ENCODE assay signal across 1 cellular context in the genomic region with DNA sequence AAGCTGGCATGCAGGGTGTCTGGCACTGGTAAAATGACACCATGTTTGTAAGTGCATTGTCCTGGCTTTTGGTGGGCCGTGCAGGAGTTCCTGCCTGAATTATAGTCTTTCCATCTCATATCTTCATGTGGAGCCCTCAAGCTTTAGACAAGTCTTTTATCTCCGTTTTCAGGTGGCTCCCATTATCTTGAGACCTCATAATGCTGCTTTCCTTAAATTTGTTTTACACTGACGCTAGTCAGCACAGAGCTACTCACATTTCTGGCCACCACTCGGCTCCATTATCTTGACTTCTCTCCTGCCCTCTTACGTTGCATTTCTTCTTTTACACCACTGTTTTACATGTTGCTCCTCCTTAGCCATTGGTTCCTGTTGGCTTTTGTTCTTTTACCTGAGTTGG.
TF ChIP-seq lines count a peak whose summit lies in the region.

No MANE protein-coding gene starts in this region.

TF ChIP-seq in K562, 482 proteins besides CTCF, POLR2A, EP300 and RAD21 (continues in another document):
- no peak for TF ChIP-seq DNMT1 (IDR thresholded peaks at IDR 0.05)
- TF ChIP-seq KLF1 (tag; IDR thresholded peaks at IDR 0.05): no peak
- TF ChIP-seq TRIM24 (IDR thresholded peaks at IDR 0.05): peak in 1 of 2 experiments; percentile 46; a peak in 1 of 4 replicates
- TF ChIP-seq BRD4 (IDR thresholded peaks at IDR 0.05): no peak
- TF ChIP-seq CBFA2T3 (IDR thresholded peaks at IDR 0.05): peak; percentile 87
- 0 out of 2 replicates have a peak, but pooled peaks have one; percentile 13 for TF ChIP-seq ZNF224 (CRISPR knock-in tag; IDR thresholded peaks at IDR 0.05)
- TF ChIP-seq TEAD2 (tag; IDR thresholded peaks at IDR 0.05): no peak
- peak; percentile 72 for TF ChIP-seq SMARCA4 (IDR thresholded peaks at IDR 0.05)
- peak; percentile 64 for TF ChIP-seq EHMT2 (IDR thresholded peaks at IDR 0.05)
- TF ChIP-seq SMARCE1 (IDR thresholded peaks at IDR 0.05): peak; percentile 62; the same call in 1 of the 2 replicates
- no peak for TF ChIP-seq NR4A1 (CRISPR knock-in tag; IDR thresholded peaks at IDR 0.05)
- no peak for TF ChIP-seq NR4A1 (tag; IDR thresholded peaks at IDR 0.05)
- TF ChIP-seq TEAD4 (IDR thresholded peaks at IDR 0.05; ENCODE audit: low read length): peak; percentile 79
- no peak for TF ChIP-seq TEAD4 (CRISPR knock-in tag; IDR thresholded peaks at IDR 0.05; ENCODE audit: borderline replicate concordance)
- TF ChIP-seq, protein P1, sequence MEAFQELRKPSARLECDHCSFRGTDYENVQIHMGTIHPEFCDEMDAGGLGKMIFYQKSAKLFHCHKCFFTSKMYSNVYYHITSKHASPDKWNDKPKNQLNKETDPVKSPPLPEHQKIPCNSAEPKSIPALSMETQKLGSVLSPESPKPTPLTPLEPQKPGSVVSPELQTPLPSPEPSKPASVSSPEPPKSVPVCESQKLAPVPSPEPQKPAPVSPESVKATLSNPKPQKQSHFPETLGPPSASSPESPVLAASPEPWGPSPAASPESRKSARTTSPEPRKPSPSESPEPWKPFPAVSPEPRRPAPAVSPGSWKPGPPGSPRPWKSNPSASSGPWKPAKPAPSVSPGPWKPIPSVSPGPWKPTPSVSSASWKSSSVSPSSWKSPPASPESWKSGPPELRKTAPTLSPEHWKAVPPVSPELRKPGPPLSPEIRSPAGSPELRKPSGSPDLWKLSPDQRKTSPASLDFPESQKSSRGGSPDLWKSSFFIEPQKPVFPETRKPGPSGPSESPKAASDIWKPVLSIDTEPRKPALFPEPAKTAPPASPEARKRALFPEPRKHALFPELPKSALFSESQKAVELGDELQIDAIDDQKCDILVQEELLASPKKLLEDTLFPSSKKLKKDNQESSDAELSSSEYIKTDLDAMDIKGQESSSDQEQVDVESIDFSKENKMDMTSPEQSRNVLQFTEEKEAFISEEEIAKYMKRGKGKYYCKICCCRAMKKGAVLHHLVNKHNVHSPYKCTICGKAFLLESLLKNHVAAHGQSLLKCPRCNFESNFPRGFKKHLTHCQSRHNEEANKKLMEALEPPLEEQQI (IDR thresholded peaks at IDR 0.05): no peak
- TF ChIP-seq YBX1 (IDR thresholded peaks at IDR 0.05): no peak
- TF ChIP-seq CXXC5 (CRISPR knock-in tag; IDR thresholded peaks at IDR 0.05): peak; percentile 35; the same call in 1 of the 2 replicates
- peak; percentile 87 for TF ChIP-seq TCF3 (CRISPR knock-in tag; IDR thresholded peaks at IDR 0.05)
- TF ChIP-seq MTA2 (IDR thresholded peaks at IDR 0.05; ENCODE audit: low read depth): peak; percentile 67
- TF ChIP-seq MCM2 (IDR thresholded peaks at IDR 0.05; ENCODE audit: low read depth): no peak
- 0 out of 4 replicates have a peak, but pooled peaks of 1 of the 2 experiments have one; percentile 36 for TF ChIP-seq FOXA3 (CRISPR knock-in tag; conservative IDR thresholded peaks at IDR 0.05 in 1 of 2, IDR thresholded peaks at IDR 0.05 in 1 of 2)
- 0 out of 2 replicates have a peak, but pooled peaks have one; percentile 53 for TF ChIP-seq MYNN (IDR thresholded peaks at IDR 0.05)
- no peak for TF ChIP-seq MYNN (CRISPR knock-in tag; IDR thresholded peaks at IDR 0.05)
- peak; percentile 63 for TF ChIP-seq NCOR1 (IDR thresholded peaks at IDR 0.05)
- peak; percentile 26; the same call in 1 of the 2 replicates for TF ChIP-seq CREM (IDR thresholded peaks at IDR 0.05; ENCODE audit: low read depth)
- no peak for TF ChIP-seq MXI1 (IDR thresholded peaks at IDR 0.05; ENCODE audit: low read depth, low read length)
- TF ChIP-seq RBM15 (IDR thresholded peaks at IDR 0.05; ENCODE audit: insufficient read depth, low read length): no peak
- TF ChIP-seq, protein P2, sequence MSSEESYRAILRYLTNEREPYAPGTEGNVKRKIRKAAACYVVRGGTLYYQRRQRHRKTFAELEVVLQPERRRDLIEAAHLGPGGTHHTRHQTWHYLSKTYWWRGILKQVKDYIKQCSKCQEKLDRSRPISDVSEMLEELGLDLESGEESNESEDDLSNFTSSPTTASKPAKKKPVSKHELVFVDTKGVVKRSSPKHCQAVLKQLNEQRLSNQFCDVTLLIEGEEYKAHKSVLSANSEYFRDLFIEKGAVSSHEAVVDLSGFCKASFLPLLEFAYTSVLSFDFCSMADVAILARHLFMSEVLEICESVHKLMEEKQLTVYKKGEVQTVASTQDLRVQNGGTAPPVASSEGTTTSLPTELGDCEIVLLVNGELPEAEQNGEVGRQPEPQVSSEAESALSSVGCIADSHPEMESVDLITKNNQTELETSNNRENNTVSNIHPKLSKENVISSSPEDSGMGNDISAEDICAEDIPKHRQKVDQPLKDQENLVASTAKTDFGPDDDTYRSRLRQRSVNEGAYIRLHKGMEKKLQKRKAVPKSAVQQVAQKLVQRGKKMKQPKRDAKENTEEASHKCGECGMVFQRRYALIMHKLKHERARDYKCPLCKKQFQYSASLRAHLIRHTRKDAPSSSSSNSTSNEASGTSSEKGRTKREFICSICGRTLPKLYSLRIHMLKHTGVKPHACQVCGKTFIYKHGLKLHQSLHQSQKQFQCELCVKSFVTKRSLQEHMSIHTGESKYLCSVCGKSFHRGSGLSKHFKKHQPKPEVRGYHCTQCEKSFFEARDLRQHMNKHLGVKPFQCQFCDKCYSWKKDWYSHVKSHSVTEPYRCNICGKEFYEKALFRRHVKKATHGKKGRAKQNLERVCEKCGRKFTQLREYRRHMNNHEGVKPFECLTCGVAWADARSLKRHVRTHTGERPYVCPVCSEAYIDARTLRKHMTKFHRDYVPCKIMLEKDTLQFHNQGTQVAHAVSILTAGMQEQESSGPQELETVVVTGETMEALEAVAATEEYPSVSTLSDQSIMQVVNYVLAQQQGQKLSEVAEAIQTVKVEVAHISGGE (CRISPR knock-in tag; IDR thresholded peaks at IDR 0.05): 0 out of 6 replicates have a peak, but pooled peaks of 1 of the 3 experiments have one; percentile 22
- TF ChIP-seq, protein P3, sequence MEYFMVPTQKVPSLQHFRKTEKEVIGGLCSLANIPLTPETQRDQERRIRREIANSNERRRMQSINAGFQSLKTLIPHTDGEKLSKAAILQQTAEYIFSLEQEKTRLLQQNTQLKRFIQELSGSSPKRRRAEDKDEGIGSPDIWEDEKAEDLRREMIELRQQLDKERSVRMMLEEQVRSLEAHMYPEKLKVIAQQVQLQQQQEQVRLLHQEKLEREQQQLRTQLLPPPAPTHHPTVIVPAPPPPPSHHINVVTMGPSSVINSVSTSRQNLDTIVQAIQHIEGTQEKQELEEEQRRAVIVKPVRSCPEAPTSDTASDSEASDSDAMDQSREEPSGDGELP (CRISPR knock-in tag; IDR thresholded peaks at IDR 0.05; ENCODE audit: borderline replicate concordance): no peak; the same call in 1 of the 2 replicates
- no peak for TF ChIP-seq FUS (optimal IDR thresholded peaks at IDR 0.05; ENCODE audit: low read depth, low read length)
- peak; percentile 37; the same call in 1 of the 2 replicates for TF ChIP-seq PML (IDR thresholded peaks at IDR 0.05; ENCODE audit: low read length)
- TF ChIP-seq DPF2 (IDR thresholded peaks at IDR 0.05): peak; percentile 83
- TF ChIP-seq, protein P4, sequence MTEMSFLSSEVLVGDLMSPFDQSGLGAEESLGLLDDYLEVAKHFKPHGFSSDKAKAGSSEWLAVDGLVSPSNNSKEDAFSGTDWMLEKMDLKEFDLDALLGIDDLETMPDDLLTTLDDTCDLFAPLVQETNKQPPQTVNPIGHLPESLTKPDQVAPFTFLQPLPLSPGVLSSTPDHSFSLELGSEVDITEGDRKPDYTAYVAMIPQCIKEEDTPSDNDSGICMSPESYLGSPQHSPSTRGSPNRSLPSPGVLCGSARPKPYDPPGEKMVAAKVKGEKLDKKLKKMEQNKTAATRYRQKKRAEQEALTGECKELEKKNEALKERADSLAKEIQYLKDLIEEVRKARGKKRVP (CRISPR knock-in tag; IDR thresholded peaks at IDR 0.05): no peak
- TF ChIP-seq, protein P5, sequence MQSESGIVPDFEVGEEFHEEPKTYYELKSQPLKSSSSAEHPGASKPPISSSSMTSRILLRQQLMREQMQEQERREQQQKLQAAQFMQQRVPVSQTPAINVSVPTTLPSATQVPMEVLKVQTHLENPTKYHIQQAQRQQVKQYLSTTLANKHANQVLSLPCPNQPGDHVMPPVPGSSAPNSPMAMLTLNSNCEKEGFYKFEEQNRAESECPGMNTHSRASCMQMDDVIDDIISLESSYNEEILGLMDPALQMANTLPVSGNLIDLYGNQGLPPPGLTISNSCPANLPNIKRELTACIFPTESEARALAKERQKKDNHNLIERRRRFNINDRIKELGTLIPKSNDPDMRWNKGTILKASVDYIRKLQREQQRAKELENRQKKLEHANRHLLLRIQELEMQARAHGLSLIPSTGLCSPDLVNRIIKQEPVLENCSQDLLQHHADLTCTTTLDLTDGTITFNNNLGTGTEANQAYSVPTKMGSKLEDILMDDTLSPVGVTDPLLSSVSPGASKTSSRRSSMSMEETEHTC (IDR thresholded peaks at IDR 0.05): no peak
- TF ChIP-seq, protein P6, sequence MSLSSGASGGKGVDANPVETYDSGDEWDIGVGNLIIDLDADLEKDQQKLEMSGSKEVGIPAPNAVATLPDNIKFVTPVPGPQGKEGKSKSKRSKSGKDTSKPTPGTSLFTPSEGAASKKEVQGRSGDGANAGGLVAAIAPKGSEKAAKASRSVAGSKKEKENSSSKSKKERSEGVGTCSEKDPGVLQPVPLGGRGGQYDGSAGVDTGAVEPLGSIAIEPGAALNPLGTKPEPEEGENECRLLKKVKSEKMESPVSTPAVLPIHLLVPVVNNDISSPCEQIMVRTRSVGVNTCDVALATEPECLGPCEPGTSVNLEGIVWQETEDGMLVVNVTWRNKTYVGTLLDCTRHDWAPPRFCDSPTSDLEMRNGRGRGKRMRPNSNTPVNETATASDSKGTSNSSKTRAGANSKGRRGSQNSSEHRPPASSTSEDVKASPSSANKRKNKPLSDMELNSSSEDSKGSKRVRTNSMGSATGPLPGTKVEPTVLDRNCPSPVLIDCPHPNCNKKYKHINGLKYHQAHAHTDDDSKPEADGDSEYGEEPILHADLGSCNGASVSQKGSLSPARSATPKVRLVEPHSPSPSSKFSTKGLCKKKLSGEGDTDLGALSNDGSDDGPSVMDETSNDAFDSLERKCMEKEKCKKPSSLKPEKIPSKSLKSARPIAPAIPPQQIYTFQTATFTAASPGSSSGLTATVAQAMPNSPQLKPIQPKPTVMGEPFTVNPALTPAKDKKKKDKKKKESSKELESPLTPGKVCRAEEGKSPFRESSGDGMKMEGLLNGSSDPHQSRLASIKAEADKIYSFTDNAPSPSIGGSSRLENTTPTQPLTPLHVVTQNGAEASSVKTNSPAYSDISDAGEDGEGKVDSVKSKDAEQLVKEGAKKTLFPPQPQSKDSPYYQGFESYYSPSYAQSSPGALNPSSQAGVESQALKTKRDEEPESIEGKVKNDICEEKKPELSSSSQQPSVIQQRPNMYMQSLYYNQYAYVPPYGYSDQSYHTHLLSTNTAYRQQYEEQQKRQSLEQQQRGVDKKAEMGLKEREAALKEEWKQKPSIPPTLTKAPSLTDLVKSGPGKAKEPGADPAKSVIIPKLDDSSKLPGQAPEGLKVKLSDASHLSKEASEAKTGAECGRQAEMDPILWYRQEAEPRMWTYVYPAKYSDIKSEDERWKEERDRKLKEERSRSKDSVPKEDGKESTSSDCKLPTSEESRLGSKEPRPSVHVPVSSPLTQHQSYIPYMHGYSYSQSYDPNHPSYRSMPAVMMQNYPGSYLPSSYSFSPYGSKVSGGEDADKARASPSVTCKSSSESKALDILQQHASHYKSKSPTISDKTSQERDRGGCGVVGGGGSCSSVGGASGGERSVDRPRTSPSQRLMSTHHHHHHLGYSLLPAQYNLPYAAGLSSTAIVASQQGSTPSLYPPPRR (CRISPR knock-in tag; IDR thresholded peaks at IDR 0.05; ENCODE audit: borderline replicate concordance): no peak
- TF ChIP-seq RBM22 (IDR thresholded peaks at IDR 0.05; ENCODE audit: low read depth, low read length, poor library complexity, severe bottlenecking): no peak
- TF ChIP-seq, protein P7, sequence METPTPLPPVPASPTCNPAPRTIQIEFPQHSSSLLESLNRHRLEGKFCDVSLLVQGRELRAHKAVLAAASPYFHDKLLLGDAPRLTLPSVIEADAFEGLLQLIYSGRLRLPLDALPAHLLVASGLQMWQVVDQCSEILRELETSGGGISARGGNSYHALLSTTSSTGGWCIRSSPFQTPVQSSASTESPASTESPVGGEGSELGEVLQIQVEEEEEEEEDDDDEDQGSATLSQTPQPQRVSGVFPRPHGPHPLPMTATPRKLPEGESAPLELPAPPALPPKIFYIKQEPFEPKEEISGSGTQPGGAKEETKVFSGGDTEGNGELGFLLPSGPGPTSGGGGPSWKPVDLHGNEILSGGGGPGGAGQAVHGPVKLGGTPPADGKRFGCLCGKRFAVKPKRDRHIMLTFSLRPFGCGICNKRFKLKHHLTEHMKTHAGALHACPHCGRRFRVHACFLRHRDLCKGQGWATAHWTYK (CRISPR knock-in tag; IDR thresholded peaks at IDR 0.05): no peak
- TF ChIP-seq, protein P8, sequence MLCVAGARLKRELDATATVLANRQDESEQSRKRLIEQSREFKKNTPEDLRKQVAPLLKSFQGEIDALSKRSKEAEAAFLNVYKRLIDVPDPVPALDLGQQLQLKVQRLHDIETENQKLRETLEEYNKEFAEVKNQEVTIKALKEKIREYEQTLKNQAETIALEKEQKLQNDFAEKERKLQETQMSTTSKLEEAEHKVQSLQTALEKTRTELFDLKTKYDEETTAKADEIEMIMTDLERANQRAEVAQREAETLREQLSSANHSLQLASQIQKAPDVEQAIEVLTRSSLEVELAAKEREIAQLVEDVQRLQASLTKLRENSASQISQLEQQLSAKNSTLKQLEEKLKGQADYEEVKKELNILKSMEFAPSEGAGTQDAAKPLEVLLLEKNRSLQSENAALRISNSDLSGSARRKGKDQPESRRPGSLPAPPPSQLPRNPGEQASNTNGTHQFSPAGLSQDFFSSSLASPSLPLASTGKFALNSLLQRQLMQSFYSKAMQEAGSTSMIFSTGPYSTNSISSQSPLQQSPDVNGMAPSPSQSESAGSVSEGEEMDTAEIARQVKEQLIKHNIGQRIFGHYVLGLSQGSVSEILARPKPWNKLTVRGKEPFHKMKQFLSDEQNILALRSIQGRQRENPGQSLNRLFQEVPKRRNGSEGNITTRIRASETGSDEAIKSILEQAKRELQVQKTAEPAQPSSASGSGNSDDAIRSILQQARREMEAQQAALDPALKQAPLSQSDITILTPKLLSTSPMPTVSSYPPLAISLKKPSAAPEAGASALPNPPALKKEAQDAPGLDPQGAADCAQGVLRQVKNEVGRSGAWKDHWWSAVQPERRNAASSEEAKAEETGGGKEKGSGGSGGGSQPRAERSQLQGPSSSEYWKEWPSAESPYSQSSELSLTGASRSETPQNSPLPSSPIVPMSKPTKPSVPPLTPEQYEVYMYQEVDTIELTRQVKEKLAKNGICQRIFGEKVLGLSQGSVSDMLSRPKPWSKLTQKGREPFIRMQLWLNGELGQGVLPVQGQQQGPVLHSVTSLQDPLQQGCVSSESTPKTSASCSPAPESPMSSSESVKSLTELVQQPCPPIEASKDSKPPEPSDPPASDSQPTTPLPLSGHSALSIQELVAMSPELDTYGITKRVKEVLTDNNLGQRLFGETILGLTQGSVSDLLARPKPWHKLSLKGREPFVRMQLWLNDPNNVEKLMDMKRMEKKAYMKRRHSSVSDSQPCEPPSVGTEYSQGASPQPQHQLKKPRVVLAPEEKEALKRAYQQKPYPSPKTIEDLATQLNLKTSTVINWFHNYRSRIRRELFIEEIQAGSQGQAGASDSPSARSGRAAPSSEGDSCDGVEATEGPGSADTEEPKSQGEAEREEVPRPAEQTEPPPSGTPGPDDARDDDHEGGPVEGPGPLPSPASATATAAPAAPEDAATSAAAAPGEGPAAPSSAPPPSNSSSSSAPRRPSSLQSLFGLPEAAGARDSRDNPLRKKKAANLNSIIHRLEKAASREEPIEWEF (CRISPR knock-in tag; IDR thresholded peaks at IDR 0.05): no peak
- TF ChIP-seq ZNF24 (IDR thresholded peaks at IDR 0.05): peak; percentile 70; the same call in 1 of the 2 replicates
- TF ChIP-seq CREB1 (IDR thresholded peaks at IDR 0.05): peak; percentile 22; the same call in 1 of the 2 replicates
- TF ChIP-seq CREB1 (CRISPR knock-in tag; IDR thresholded peaks at IDR 0.05): 0 out of 2 replicates have a peak, but pooled peaks have one; percentile 18
- no peak for TF ChIP-seq ZNF146 (CRISPR knock-in tag; IDR thresholded peaks at IDR 0.05; ENCODE audit: unreplicated experiment)
- no peak for TF ChIP-seq CCAR2 (IDR thresholded peaks at IDR 0.05; ENCODE audit: low read depth, low read length)
